Comparison of ENCODE assay signal across 1 cellular context in the genomic region with DNA sequence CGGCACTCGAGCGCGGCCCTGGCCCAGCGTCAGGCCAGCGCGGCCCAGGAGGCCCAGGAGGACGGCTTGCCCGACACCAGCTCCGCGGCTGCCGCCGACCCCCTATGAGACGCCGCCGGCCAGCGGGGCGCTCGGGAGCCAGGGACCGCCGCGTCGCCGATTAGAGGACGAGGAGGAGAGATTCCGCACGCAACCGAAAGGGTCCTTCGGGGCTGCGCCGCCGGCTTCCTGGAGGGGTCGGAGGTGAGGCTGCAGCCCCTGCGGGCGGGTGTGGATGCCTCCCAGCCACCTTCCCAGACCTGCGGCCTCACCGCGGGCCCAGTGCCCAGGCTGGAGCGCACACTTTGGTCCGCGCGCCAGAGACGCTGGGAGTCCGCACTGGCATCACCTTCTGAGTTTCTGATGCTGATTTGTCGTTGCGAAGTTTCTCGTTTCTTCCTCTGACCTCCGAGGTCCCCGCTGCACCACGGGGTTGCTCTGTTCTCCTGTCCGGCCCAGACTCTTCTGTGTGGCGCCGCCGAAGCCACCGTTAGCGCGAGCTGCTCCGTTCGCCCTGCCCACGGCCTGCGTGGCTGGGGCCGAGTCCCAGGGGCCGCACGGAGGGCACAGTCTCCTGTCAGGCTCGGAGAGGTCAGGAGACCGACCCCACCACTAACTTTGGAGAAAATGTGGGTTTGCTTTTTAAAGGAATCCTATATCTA.
TF ChIP-seq lines count a peak whose summit lies in the region.

No MANE protein-coding gene starts in this region.

TF ChIP-seq in GM23338, 12 proteins besides CTCF, POLR2A, EP300 and RAD21 (continued from another document):
- TF ChIP-seq REST (IDR thresholded peaks at IDR 0.05; ENCODE audit: unreplicated experiment) (no peak), EZH2phosphoT487 (IDR thresholded peaks at IDR 0.05; ENCODE audit: unreplicated experiment) (no peak), JUNB (IDR thresholded peaks at IDR 0.05; ENCODE audit: unreplicated experiment) (no peak), ETS1 (IDR thresholded peaks at IDR 0.05) (no peak), CREB1 (CRISPR knock-in tag; IDR thresholded peaks at IDR 0.05; ENCODE audit: low read depth) (no peak), ZNF462 (CRISPR knock-in tag; IDR thresholded peaks at IDR 0.05) (no peak), STAT1 (IDR thresholded peaks at IDR 0.05; ENCODE audit: unreplicated experiment) (no peak)
